ENCODE assay signal across 18 cellular contexts in genomic region chr21:36690637-36691538, GRCh38. TPM values are rescaled to one million over a fixed set of nuclear protein-coding genes. Genes with fewer than 3 reads are reported as not detected.
"Had no signal": no experiment of that assay in that cellular context is flagged by ENCODE, and none has a peak within 500 bp of the region (broad histone marks: within the 10 kb centered on the region; RNA-seq: fewer than 3 reads in every experiment).

No MANE protein-coding gene starts in this region.

- H3K4me3 Mint-ChIP-seq: activated naive CD4-positive, alpha-beta T cell treated with anti-CD3 and anti-CD28 coated beads, Interleukin-2, amount 10 ng/mL, durations not matched to agents 7 days and 5 days; activated T-helper 17 cell treated with anti-CD3 and anti-CD28 coated beads, Interleukin-2, amount 50 U/mL, for 72 hours; dendritic cell treated with granulocyte-macrophage colony-stimulating factor and Interleukin-4, amounts not matched to agents 40 ng/mL and 50 ng/mL, for 4 days; neural crest cell; stimulated activated memory B cell treated with anti-CD40 and anti-IgM and Interleukin-4, amounts not matched to agents 10 μg/mL and 1 μg/mL and 100 μg/mL, for 72 hours; T-helper 17 cell had no signal

- ATAC-seq: activated T-helper 17 cell treated with anti-CD3 and anti-CD28 coated beads, Interleukin-2, amount 50 U/mL, for 72 hours; stimulated activated memory B cell treated with anti-CD40 and anti-IgM and Interleukin-4, amounts not matched to agents 10 μg/mL and 1 μg/mL and 100 μg/mL, for 72 hours; T-helper 17 cell; WTC11 had no signal

- H3K27ac ChIP-seq: brain microvascular endothelial cell, parathyroid adenoma, tibial nerve had no signal

- H3K4me1 ChIP-seq: parathyroid adenoma had no signal

- H3K36me3 ChIP-seq: brain microvascular endothelial cell, tibial nerve had no signal

- H2AFZ ChIP-seq: parathyroid adenoma had no signal

- H3K9me3 Mint-ChIP-seq: activated naive CD4-positive, alpha-beta T cell treated with anti-CD3 and anti-CD28 coated beads, Interleukin-2, amount 10 ng/mL, durations not matched to agents 7 days and 5 days; activated T-helper 17 cell treated with anti-CD3 and anti-CD28 coated beads, Interleukin-2, amount 50 U/mL, for 72 hours; dendritic cell treated with granulocyte-macrophage colony-stimulating factor and Interleukin-4, amounts not matched to agents 40 ng/mL and 50 ng/mL, for 4 days had no signal

- DNase-seq: activated CD4-positive, alpha-beta T cell treated with anti-CD3 and anti-CD28 coated beads for 48 hours; activated naive CD4-positive, alpha-beta T cell treated with anti-CD3 and anti-CD28 coated beads, Interleukin-2, amount 10 ng/mL, durations not matched to agents 7 days and 5 days; amniotic stem cell; brain microvascular endothelial cell; cerebellar nuclear complex; erythroblast; foreskin fibroblast; T-helper 17 cell had no signal

- H3K27ac Mint-ChIP-seq: activated naive CD4-positive, alpha-beta T cell treated with anti-CD3 and anti-CD28 coated beads, Interleukin-2, amount 10 ng/mL, durations not matched to agents 7 days and 5 days; activated T-helper 17 cell treated with anti-CD3 and anti-CD28 coated beads, Interleukin-2, amount 50 U/mL, for 72 hours; dendritic cell treated with granulocyte-macrophage colony-stimulating factor and Interleukin-4, amounts not matched to agents 40 ng/mL and 50 ng/mL, for 4 days; stimulated activated memory B cell treated with anti-CD40 and anti-IgM and Interleukin-4, amounts not matched to agents 10 μg/mL and 1 μg/mL and 100 μg/mL, for 72 hours; T-helper 17 cell; WTC11 had no signal

- H3K4me1 Mint-ChIP-seq: stimulated activated memory B cell treated with anti-CD40 and anti-IgM and Interleukin-4, amounts not matched to agents 10 μg/mL and 1 μg/mL and 100 μg/mL, for 72 hours had no signal

- H3K79me2 ChIP-seq: parathyroid adenoma had no signal

- H3K9ac ChIP-seq: parathyroid adenoma had no signal

- H3K36me3 Mint-ChIP-seq: activated naive CD4-positive, alpha-beta T cell treated with anti-CD3 and anti-CD28 coated beads, Interleukin-2, amount 10 ng/mL, durations not matched to agents 7 days and 5 days; stimulated activated memory B cell treated with anti-CD40 and anti-IgM and Interleukin-4, amounts not matched to agents 10 μg/mL and 1 μg/mL and 100 μg/mL, for 72 hours had no signal

- H3K4me3 ChIP-seq: tibial nerve had no signal

RNA-seq across cellular contexts. Expression of gene SIM2, which starts 8.0 kb away (rescaled TPM):
- total RNA-seq: liver, mesenteric fat pad, neural crest cell, subcutaneous adipose tissue, T-helper 17 cell, tibial nerve had no signal
